ENCODE assay signal across 8 cellular contexts in genomic region chr11:14418801-14419417, GRCh38. TPM values are rescaled to one million over a fixed set of nuclear protein-coding genes. Genes with fewer than 3 reads are reported as not detected.
DNase-seq lines count a peak whose midpoint lies in the region; ATAC-seq and TF ChIP-seq lines count a peak whose summit lies in the region.

No MANE protein-coding gene starts in this region.

- peaks cover 23% of the 10 kb centered on the region for H3K4me1 ChIP-seq in lower lobe of right lung

- DNase-seq in EH (ENCODE audit: low read depth) (peak; percentile 41), amniotic epithelial cell (ENCODE audit: low read depth) (peak; percentile 30), lower lobe of right lung (no peak), natural killer cell (no peak), dedifferentiated amniotic fluid mesenchymal stem cell (ENCODE audit: extremely low spot score) (no peak)
- DNase-seq in stimulated activated effector memory CD8-positive, alpha-beta T cell treated with anti-CD3 and anti-CD28 coated beads, Interleukin-12 subunit alpha, Interleukin-12 subunit beta, amount 100 ng/mL, for 72 hours (ENCODE audit: low spot score in 2 of 2), result no peak

- TF ChIP-seq CTCF in lower lobe of right lung (IDR thresholded peaks at IDR 0.05) (peak; percentile 33), natural killer cell (IDR thresholded peaks at IDR 0.05) (no peak)

- intact Hi-C loops in lower lobe of right lung (cut with DNase I), result no loop called here
- intact Hi-C loops in natural killer cell (cut with micrococcal nuclease), result no loop called here

- H3K27ac ChIP-seq in KOPT-K1 (ENCODE audit: low read depth, low read length, poor library complexity, severe bottlenecking) (peak overlapping the region; percentile 24), lower lobe of right lung (no peak overlapping the region)

- ATAC-seq in lower lobe of right lung (no peak), natural killer cell (no peak), GM21526 (IDR thresholded peaks at IDR 0.05; ENCODE audit: low FRiP score, unreplicated experiment) (no peak)
- no peak for ATAC-seq in stimulated activated effector memory CD8-positive, alpha-beta T cell treated with anti-CD3 and anti-CD28 coated beads, Interleukin-12 subunit alpha, Interleukin-12 subunit beta, amount 100 ng/mL, for 72 hours

- peak overlapping the region in 1 of 2 donors; percentile 61 for H3K27ac Mint-ChIP-seq in natural killer cell
- no peak overlapping the region for H3K27ac Mint-ChIP-seq in stimulated activated effector memory CD8-positive, alpha-beta T cell treated with anti-CD3 and anti-CD28 coated beads, Interleukin-12 subunit alpha, Interleukin-12 subunit beta, amount 100 ng/mL, for 72 hours

- H3K36me3 ChIP-seq in KOPT-K1 (ENCODE audit: insufficient read depth, low read length), result no peaks in the 10 kb centered on the region
- H3K36me3 ChIP-seq in lower lobe of right lung, result no peaks in the 10 kb centered on the region

- H3K9me3 ChIP-seq in KOPT-K1 (ENCODE audit: insufficient read depth, low read length, poor library complexity, severe bottlenecking) (no peaks in the 10 kb centered on the region), lower lobe of right lung (no peaks in the 10 kb centered on the region)

- peaks cover 0 to 3% of the 10 kb centered on the region in 2 donors for H3K27me3 Mint-ChIP-seq in natural killer cell (ENCODE audit: low read depth in 2 of 2)

- peaks cover 37 to 42% of the 10 kb centered on the region in 2 donors for H3K4me1 Mint-ChIP-seq in natural killer cell
- peaks cover 42% of the 10 kb centered on the region for H3K4me1 Mint-ChIP-seq in stimulated activated effector memory CD8-positive, alpha-beta T cell treated with anti-CD3 and anti-CD28 coated beads, Interleukin-12 subunit alpha, Interleukin-12 subunit beta, amount 100 ng/mL, for 72 hours

- H3K36me3 Mint-ChIP-seq in natural killer cell, result no peaks in the 10 kb centered on the region
- H3K36me3 Mint-ChIP-seq in stimulated activated effector memory CD8-positive, alpha-beta T cell treated with anti-CD3 and anti-CD28 coated beads, Interleukin-12 subunit alpha, Interleukin-12 subunit beta, amount 100 ng/mL, for 72 hours, result peaks cover 6% of the 10 kb centered on the region

- H3K9me3 Mint-ChIP-seq in natural killer cell, result no peaks in the 10 kb centered on the region
- no peaks in the 10 kb centered on the region for H3K9me3 Mint-ChIP-seq in stimulated activated effector memory CD8-positive, alpha-beta T cell treated with anti-CD3 and anti-CD28 coated beads, Interleukin-12 subunit alpha, Interleukin-12 subunit beta, amount 100 ng/mL, for 72 hours

- no peaks in the 10 kb centered on the region for H3K27me3 ChIP-seq in lower lobe of right lung (ENCODE audit: low read depth)

- H3K4me3 Mint-ChIP-seq in natural killer cell, result no peak overlapping the region
- no peak overlapping the region for H3K4me3 Mint-ChIP-seq in stimulated activated effector memory CD8-positive, alpha-beta T cell treated with anti-CD3 and anti-CD28 coated beads, Interleukin-12 subunit alpha, Interleukin-12 subunit beta, amount 100 ng/mL, for 72 hours

- no peak overlapping the region for H3K4me3 ChIP-seq in lower lobe of right lung

RNA-seq across cellular contexts. Expression of gene RRAS2, which starts 59.9 kb away (rescaled TPM):
- total RNA-seq in lower lobe of right lung (35.8 TPM), natural killer cell (10 to 100 TPM; 62.1 to 86.7 (median 69.6) TPM)

Comparison
In these comparisons a context has a peak if more than half of its experiments do, and no peak if none do; other contexts are left out.
1. DNase-seq: peak in EH (single experiment) and amniotic epithelial cell (single experiment); none in lower lobe of right lung (single experiment), natural killer cell (single experiment), dedifferentiated amniotic fluid mesenchymal stem cell (single experiment) and stimulated activated effector memory CD8-positive, alpha-beta T cell treated with anti-CD3 and anti-CD28 coated beads, Interleukin-12 subunit alpha, Interleukin-12 subunit beta, amount 100 ng/mL, for 72 hours (0 of 2).